Comparison of ENCODE assay signal across 23 cellular contexts in the genomic region with DNA sequence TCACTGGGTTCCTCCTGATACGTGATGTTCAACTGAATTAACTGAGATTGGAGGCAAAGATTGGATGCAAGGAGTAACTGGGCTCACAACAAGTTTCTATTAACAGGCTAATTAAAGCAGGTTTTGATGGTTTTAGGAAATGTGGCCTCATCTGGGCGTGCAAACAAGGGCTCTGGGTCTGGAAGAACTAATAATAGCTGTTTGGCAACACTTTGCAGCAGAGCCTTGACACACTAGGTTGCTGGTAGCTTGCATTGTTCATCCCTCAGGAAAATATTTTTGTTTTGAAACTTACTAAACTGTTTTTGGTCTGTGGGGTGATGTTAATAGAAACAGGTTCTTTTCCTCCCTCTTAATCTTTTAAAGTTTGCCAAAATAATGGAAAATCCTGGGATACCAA.
"Had no signal": no experiment of that assay in that cellular context is flagged by ENCODE, and none has a peak within 500 bp of the region (broad histone marks: within the 10 kb centered on the region; RNA-seq: fewer than 3 reads in every experiment).

No MANE protein-coding gene starts in this region.

- ATAC-seq: activated naive CD4-positive, alpha-beta T cell treated with anti-CD3 and anti-CD28 coated beads, Interleukin-2, amount 50 U/mL, for 72 hours; activated naive CD8-positive, alpha-beta T cell treated with anti-CD3 and anti-CD28 coated beads, Interleukin-2, amount 50 U/mL, for 24 hours; activated T-cell treated with anti-CD3 and anti-CD28 coated beads, Interleukin-2, amount 50 U/mL, for 4 hours; K562; PC-3; T-helper 17 cell had no signal

- H3K4me3 ChIP-seq: K562 had no signal

- DNase-seq: activated CD4-positive, alpha-beta memory T cell treated with anti-CD3 and anti-CD28 coated beads for 36 hours; activated CD4-positive, alpha-beta T cell treated with anti-CD3 and anti-CD28 coated beads, Interleukin-2, amount 10 ng/mL, durations not matched to agents 7 days and 5 days; activated CD4-positive, CD25-positive, alpha-beta regulatory T cell; activated CD8-positive, alpha-beta memory T cell treated with anti-CD3 and anti-CD28 coated beads for 24 hours; activated effector memory CD4-positive, alpha-beta T cell treated with anti-CD3 and anti-CD28 coated beads, Interleukin-2, amount 50 U/mL, for 16 hours; activated naive CD4-positive, alpha-beta T cell treated with Interleukin-2 at 50 U/mL for 16 hours; activated naive CD8-positive, alpha-beta T cell treated with anti-CD3 and anti-CD28 coated beads, Interleukin-2, amount 50 U/mL, for 24 hours; activated T-cell treated with anti-CD3 and anti-CD28 coated beads, Interleukin-2, amount 50 U/mL, for 4 hours; amniotic stem cell; Karpas-422; MM.1S; NCI-H1105 treated with DMSO at 0.1 percent for 48 hours; NCI-H1436 treated with DMSO at 0.1 percent for 48 hours; NCI-H187; NCI-H2081; NCI-H510A treated with DMSO at 0.1 percent for 48 hours; NCI-H69; PC-3; SIG-M5; T-helper 17 cell; T-helper 9 cell had no signal
